21 cellular contexts compared by ENCODE assay signal in genomic region chr12:42498549-42499247, GRCh38.
"Had no signal": no experiment of that assay in that cellular context is flagged by ENCODE, and none has a peak within 500 bp of the region (broad histone marks: within the 10 kb centered on the region; RNA-seq: fewer than 3 reads in every experiment).

No MANE protein-coding gene starts in this region.

- FAIRE-seq: endometrium had no signal

- H3K36me3 Mint-ChIP-seq: activated CD4-positive, alpha-beta memory T cell treated with anti-CD3 and anti-CD28 coated beads for 36 hours; activated CD8-positive, alpha-beta memory T cell treated with anti-CD3 and anti-CD28 coated beads, Interleukin-2, amount 10 ng/mL, durations not matched to agents 7 days and 5 days; activated naive CD8-positive, alpha-beta T cell treated with anti-CD3 and anti-CD28 coated beads for 36 hours had no signal

- H3K4me3 ChIP-seq: breast epithelium, dorsolateral prefrontal cortex, esophagus muscularis mucosa, heart left ventricle, lower lobe of right lung, thoracic aorta, upper lobe of right lung had no signal

- H3K27me3 ChIP-seq: breast epithelium, dorsolateral prefrontal cortex, esophagus muscularis mucosa, heart left ventricle, upper lobe of right lung had no signal

- H3K36me3 ChIP-seq: breast epithelium, esophagus muscularis mucosa, lower lobe of right lung, thoracic aorta, upper lobe of right lung had no signal

- DNase-seq: activated CD4-positive, alpha-beta memory T cell treated with anti-CD3 and anti-CD28 coated beads for 36 hours; activated CD8-positive, alpha-beta memory T cell treated with anti-CD3 and anti-CD28 coated beads, Interleukin-2, amount 10 ng/mL, durations not matched to agents 7 days and 5 days; activated naive CD8-positive, alpha-beta T cell treated with anti-CD3 and anti-CD28 coated beads for 36 hours; activated T-cell treated with anti-CD3 and anti-CD28 coated beads, Interleukin-2, amount 50 U/mL, for 48 hours; anterior cingulate cortex; dorsolateral prefrontal cortex; foreskin melanocyte; heart left ventricle; left cardiac atrium; lower lobe of right lung; nephron progenitor cell; occipital lobe; stimulated activated CD4-positive, alpha-beta T cell treated with anti-CD3 and anti-CD28 coated beads, Interleukin-1b, Interleukin-23, amount 100 ng/mL, for 48 hours; T-helper 1 cell; upper lobe of right lung had no signal

- H3K4me1 Mint-ChIP-seq: activated CD8-positive, alpha-beta memory T cell treated with anti-CD3 and anti-CD28 coated beads, Interleukin-2, amount 10 ng/mL, durations not matched to agents 7 days and 5 days; activated naive CD8-positive, alpha-beta T cell treated with anti-CD3 and anti-CD28 coated beads for 36 hours had no signal

- H3K27ac Mint-ChIP-seq: activated CD4-positive, alpha-beta memory T cell treated with anti-CD3 and anti-CD28 coated beads for 36 hours; activated CD8-positive, alpha-beta memory T cell treated with anti-CD3 and anti-CD28 coated beads, Interleukin-2, amount 10 ng/mL, durations not matched to agents 7 days and 5 days; activated naive CD8-positive, alpha-beta T cell treated with anti-CD3 and anti-CD28 coated beads for 36 hours; nephron progenitor cell had no signal

- ATAC-seq: activated CD8-positive, alpha-beta memory T cell treated with anti-CD3 and anti-CD28 coated beads, Interleukin-2, amount 10 ng/mL, durations not matched to agents 7 days and 5 days; lower lobe of right lung; sciatic nerve; SK-N-SH treated with all-trans-retinoic acid at 6 μM for 48 hours; upper lobe of right lung had no signal

- H3K4me3 Mint-ChIP-seq: activated CD4-positive, alpha-beta memory T cell treated with anti-CD3 and anti-CD28 coated beads for 36 hours; activated CD8-positive, alpha-beta memory T cell treated with anti-CD3 and anti-CD28 coated beads, Interleukin-2, amount 10 ng/mL, durations not matched to agents 7 days and 5 days; activated naive CD8-positive, alpha-beta T cell treated with anti-CD3 and anti-CD28 coated beads for 36 hours; nephron progenitor cell had no signal

- H3K9me3 Mint-ChIP-seq: activated CD4-positive, alpha-beta memory T cell treated with anti-CD3 and anti-CD28 coated beads for 36 hours; activated naive CD8-positive, alpha-beta T cell treated with anti-CD3 and anti-CD28 coated beads for 36 hours; nephron progenitor cell had no signal

- H3K4me1 ChIP-seq: breast epithelium, esophagus muscularis mucosa, lower lobe of right lung, upper lobe of right lung had no signal

- H3K27ac ChIP-seq: breast epithelium, dorsolateral prefrontal cortex, esophagus muscularis mucosa, heart left ventricle, lower lobe of right lung, thoracic aorta, upper lobe of right lung had no signal

- H3K9me3 ChIP-seq: breast epithelium, esophagus muscularis mucosa, heart left ventricle, lower lobe of right lung, thoracic aorta, upper lobe of right lung had no signal
